In genomic region chr11:71608272-71608671, GRCh38 we compare ENCODE assay signal across 7 cellular contexts. TPM values are rescaled to one million over a fixed set of nuclear protein-coding genes. Genes with fewer than 3 reads are reported as not detected.
"Had no signal": no experiment of that assay in that cellular context is flagged by ENCODE, and none has a peak within 500 bp of the region (broad histone marks: within the 10 kb centered on the region; RNA-seq: fewer than 3 reads in every experiment).

No MANE protein-coding gene starts in this region.

RNA-seq across cellular contexts. Expression of gene KRTAP5-11, which starts 25.6 kb away (rescaled TPM):
- total RNA-seq: K562, M059J, OCI-LY7, PC-3, Right ventricle myocardium inferior, SJCRH30 had no signal
- polyA plus RNA-seq: IgD-negative memory B cell, K562 had no signal

RNA-seq across cellular contexts. Expression of gene KRTAP5-10, which starts 42.9 kb away (rescaled TPM):
- total RNA-seq: K562, M059J, OCI-LY7, PC-3, Right ventricle myocardium inferior, SJCRH30 had no signal
- polyA plus RNA-seq: IgD-negative memory B cell, K562 had no signal
